In genomic region chr17:47205419-47205963, GRCh38 we compare ENCODE assay signal across 9 cellular contexts. TPM values are rescaled to one million over a fixed set of nuclear protein-coding genes. Genes with fewer than 3 reads are reported as not detected.
DNase-seq lines count a peak whose midpoint lies in the region; ATAC-seq and TF ChIP-seq lines count a peak whose summit lies in the region.
"Had no signal": no experiment of that assay in that cellular context is flagged by ENCODE, and none has a peak within 500 bp of the region (broad histone marks: within the 10 kb centered on the region; RNA-seq: fewer than 3 reads in every experiment).

No MANE protein-coding gene starts in this region.

- no peaks in the 10 kb centered on the region for H3K27me3 Mint-ChIP-seq in activated CD4-positive, alpha-beta T cell treated with anti-CD3 and anti-CD28 coated beads, Interleukin-2, amount 10 ng/mL, durations not matched to agents 24 days and 14 days
- no peaks in the 10 kb centered on the region for H3K27me3 Mint-ChIP-seq in naive B cell

- H3K27ac ChIP-seq in AG04450 (ENCODE audit: low read depth, low read length) (peak overlapping the region; percentile 47), thoracic aorta (peak overlapping the region; percentile 73 to 78)

- peak overlapping the region; percentile 88 for H3K27ac Mint-ChIP-seq in activated CD4-positive, alpha-beta T cell treated with anti-CD3 and anti-CD28 coated beads, Interleukin-2, amount 10 ng/mL, durations not matched to agents 24 days and 14 days
- H3K27ac Mint-ChIP-seq in naive B cell, result peak overlapping the region; percentile 90 to 99 (median 97)

- H3K36me3 Mint-ChIP-seq in activated CD4-positive, alpha-beta T cell treated with anti-CD3 and anti-CD28 coated beads, Interleukin-2, amount 10 ng/mL, durations not matched to agents 24 days and 14 days (ENCODE audit: low read depth), result no peaks in the 10 kb centered on the region
- H3K36me3 Mint-ChIP-seq in naive B cell, result no peaks in the 10 kb centered on the region

- intact Hi-C loops in activated CD4-positive, alpha-beta T cell treated with anti-CD3 and anti-CD28 coated beads, Interleukin-2, amount 10 ng/mL, durations not matched to agents 24 days and 14 days (cut with micrococcal nuclease), result no loop called here

- ATAC-seq in GM19035 (IDR thresholded peaks at IDR 0.05; ENCODE audit: unreplicated experiment) (peak; percentile 55), HG03521 (IDR thresholded peaks at IDR 0.05; ENCODE audit: unreplicated experiment) (peak; percentile 45), naive B cell (ENCODE audit: low read depth in 2 of 2) (peak; percentile 85 to 86), thoracic aorta (ENCODE audit: insufficient number of reproducible peaks, low FRiP score, low read depth) (no peak), GM19455 (IDR thresholded peaks at IDR 0.05; ENCODE audit: unreplicated experiment) (no peak)

- H3K9me3 Mint-ChIP-seq in activated CD4-positive, alpha-beta T cell treated with anti-CD3 and anti-CD28 coated beads, Interleukin-2, amount 10 ng/mL, durations not matched to agents 24 days and 14 days, result no peaks in the 10 kb centered on the region
- no peaks in the 10 kb centered on the region for H3K9me3 Mint-ChIP-seq in naive B cell

- H3K36me3 ChIP-seq in thoracic aorta, result no peaks in the 10 kb centered on the region

- CTCF ChIA-PET in AG04450 (lab: Charles Lee), result interaction anchor here (1.4 to 3.1 kb wide), 2 partner anchors 24 to 110 kb away, joined by 4 to 8 read pairs; no protein-coding TSS in a partner anchor

- no peak overlapping the region for H3K4me3 ChIP-seq in AG04450 (ENCODE audit: low read depth, low read length)
- peak overlapping the region; percentile 8 for H3K4me3 ChIP-seq in thoracic aorta

- DNase-seq in AG04450 (ENCODE audit: low read depth, low spot score), result no peak
- peak; percentile 91 for DNase-seq in activated CD4-positive, alpha-beta T cell treated with anti-CD3 and anti-CD28 coated beads, Interleukin-2, amount 10 ng/mL, durations not matched to agents 24 days and 14 days
- peak; percentile 32 for DNase-seq in effector CD8-positive, alpha-beta T cell (lab: John Stamatoyannopoulos, UW)
- DNase-seq in naive B cell, result peak; percentile 77
- DNase-seq in thoracic aorta (ENCODE audit: low spot score), result no peak

- H3K9me3 ChIP-seq in AG04450 (ENCODE audit: control insufficient read depth, insufficient read depth, low read length), result no peaks in the 10 kb centered on the region
- no peaks in the 10 kb centered on the region for H3K9me3 ChIP-seq in thoracic aorta

- no peak for TF ChIP-seq CTCF in AG04450 (IDR thresholded peaks at IDR 0.05; ENCODE audit: low read depth, low read length)
- TF ChIP-seq CTCF in thoracic aorta (IDR thresholded peaks at IDR 0.05), result no peak

- peaks cover 44% of the 10 kb centered on the region for H3K4me1 Mint-ChIP-seq in activated CD4-positive, alpha-beta T cell treated with anti-CD3 and anti-CD28 coated beads, Interleukin-2, amount 10 ng/mL, durations not matched to agents 24 days and 14 days
- H3K4me1 Mint-ChIP-seq in naive B cell, result peaks cover 61 to 84% (median 76%) of the 10 kb centered on the region in 3 donors

- peak overlapping the region; percentile 63 for H3K4me3 Mint-ChIP-seq in activated CD4-positive, alpha-beta T cell treated with anti-CD3 and anti-CD28 coated beads, Interleukin-2, amount 10 ng/mL, durations not matched to agents 24 days and 14 days
- peak overlapping the region; percentile 65 to 91 (median 84) for H3K4me3 Mint-ChIP-seq in naive B cell

- POLR2A ChIA-PET in AG04450 (lab: Yijun Ruan, JAX), result interaction anchor here (1.5 kb wide), 1 partner anchor 17 kb away, joined by 6 read pairs; the partner anchor contains the start of gene CDC27

- H3K27me3 ChIP-seq in AG04450 (ENCODE audit: control insufficient read depth, insufficient read depth, low read length) (no peaks in the 10 kb centered on the region), thoracic aorta (replicated peaks; ENCODE audit: insufficient read depth) (no peaks in the 10 kb centered on the region)

- peaks cover 16 to 25% of the 10 kb centered on the region in 2 donors for H3K4me1 ChIP-seq in thoracic aorta (ENCODE audit: control insufficient read depth in 1 of 2, low read depth in 2 of 2)

RNA-seq across cellular contexts. Expression of gene MYL4, which starts 3.7 kb away (rescaled TPM):
- polyA plus RNA-seq in AG04450 (2011; rRNA removed) (0.17 and 0.19 TPM in 2 replicates), naive B cell (ENCODE audit: low read depth in 6 of 6) (under 1 TPM in 2 of 6 donors, not detected in 4; 0.53 to 0.55 TPM)
- polyA minus RNA-seq in AG04450 (2011; rRNA and poly(A)+ RNA removed), result not detected in 2 replicates
- not detected in 2 replicates for total RNA-seq in activated CD4-positive, alpha-beta T cell treated with anti-CD3 and anti-CD28 coated beads, Interleukin-2, amount 10 ng/mL, durations not matched to agents 24 days and 14 days
- not detected for total RNA-seq in thoracic aorta
- total RNA-seq: mononuclear cell had no signal

RNA-seq across cellular contexts. Expression of gene CDC27, which starts 16.4 kb away (rescaled TPM):
- polyA plus RNA-seq in AG04450 (2011; rRNA removed), result 97.8 and 120 TPM in 2 replicates
- 147 and 181 TPM in 2 replicates for polyA minus RNA-seq in AG04450 (2011; rRNA and poly(A)+ RNA removed)
- total RNA-seq in activated CD4-positive, alpha-beta T cell treated with anti-CD3 and anti-CD28 coated beads, Interleukin-2, amount 10 ng/mL, durations not matched to agents 24 days and 14 days, result 95.4 and 101 TPM in 2 replicates
- polyA plus RNA-seq in naive B cell (ENCODE audit: low read depth in 6 of 6), result 100 to 1,000 TPM in 3 of 6 donors, 10 to 100 TPM in 3; 88.1 to 112 (median 97.6) TPM
- 10 to 100 TPM; 66.0 to 69.2 TPM for total RNA-seq in thoracic aorta

RNA-seq across cellular contexts. Expression of gene ITGB3, which starts 48.1 kb away (rescaled TPM):
- 26.2 and 30.9 TPM in 2 replicates for polyA plus RNA-seq in AG04450 (2011; rRNA removed)
- 49.2 and 52.3 TPM in 2 replicates for polyA minus RNA-seq in AG04450 (2011; rRNA and poly(A)+ RNA removed)
- not detected in 2 replicates for total RNA-seq in activated CD4-positive, alpha-beta T cell treated with anti-CD3 and anti-CD28 coated beads, Interleukin-2, amount 10 ng/mL, durations not matched to agents 24 days and 14 days
- 1 to 10 TPM in 5 of 6 donors, not detected in 1; 2.1 to 9.2 (median 5.1) TPM for polyA plus RNA-seq in naive B cell (ENCODE audit: low read depth in 6 of 6)
- 100 to 1,000 TPM in 1 of 2 donors, 10 to 100 TPM in 1; 68.1 to 197 TPM for total RNA-seq in thoracic aorta

Comparison
In these comparisons a context has a peak if more than half of its experiments do, and no peak if none do; other contexts are left out.
1. DNase-seq: peak in activated CD4-positive, alpha-beta T cell treated with anti-CD3 and anti-CD28 coated beads, Interleukin-2, amount 10 ng/mL, durations not matched to agents 24 days and 14 days (single experiment), effector CD8-positive, alpha-beta T cell (single experiment) and naive B cell (single experiment); none in AG04450 (single experiment) and thoracic aorta (single experiment).
2. ATAC-seq: peak in GM19035 (single experiment), HG03521 (single experiment) and naive B cell (2 of 2); none in thoracic aorta (single experiment) and GM19455 (single experiment).
3. RNA of gene ITGB3, which starts 48.1 kb away (total RNA-seq): 68.1 to 197 TPM in thoracic aorta; not detected in activated CD4-positive, alpha-beta T cell treated with anti-CD3 and anti-CD28 coated beads, Interleukin-2, amount 10 ng/mL, durations not matched to agents 24 days and 14 days; every median in the first group is over 10 times any median in the second.